11 cellular contexts compared by ENCODE assay signal in the genomic region with DNA sequence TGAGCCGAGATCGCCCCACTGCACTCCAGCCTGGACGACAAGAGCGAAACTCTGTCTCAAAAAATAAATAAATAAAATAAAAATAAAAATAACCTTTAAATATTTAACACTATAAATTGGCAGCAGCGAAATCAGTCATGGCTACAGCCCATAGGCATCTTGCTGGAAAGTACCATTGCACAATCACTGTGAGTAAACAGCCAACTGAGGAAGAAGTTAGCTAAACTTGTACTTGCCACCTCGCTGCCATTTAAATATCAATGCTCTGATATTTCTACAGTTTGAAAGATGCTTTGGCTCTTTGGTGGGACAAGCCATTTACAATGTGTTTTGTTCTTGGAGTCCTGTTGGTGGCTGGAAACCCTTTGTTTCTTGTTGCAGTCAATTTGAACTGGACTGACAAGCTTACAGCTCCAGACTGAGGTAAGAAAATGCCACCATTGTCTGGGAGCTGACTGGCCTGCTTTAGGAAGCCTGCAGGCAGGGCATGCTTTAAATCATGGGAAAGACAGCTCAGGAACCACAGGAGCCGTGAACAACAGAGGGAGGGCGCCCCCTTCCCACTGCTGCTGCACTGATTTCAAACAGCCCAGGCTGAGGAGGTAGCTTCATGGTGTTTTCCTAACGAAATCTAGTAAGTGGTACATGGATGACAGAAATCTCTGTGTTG.
A peak's percentile ranks its signal among the peaks of the same experiment; 100 is the strongest.
DNase-seq lines count a peak whose midpoint lies in the region; ATAC-seq, FAIRE-seq and TF ChIP-seq lines count a peak whose summit lies in the region.
"Had no signal": no experiment of that assay in that cellular context is flagged by ENCODE, and none has a peak within 500 bp of the region (broad histone marks: within the 10 kb centered on the region; RNA-seq: fewer than 3 reads in every experiment).

No MANE protein-coding gene starts in this region.

- no peak overlapping the region for H3K4me3 ChIP-seq in HUES48 (ENCODE audit: low read depth, low read length)
- H3K4me3 ChIP-seq in keratinocyte (ENCODE audit: control insufficient read depth in 2 of 3, extremely low read depth in 1 of 3, insufficient read depth in 2 of 3, low read depth in 1 of 3, low read length in 3 of 3) = no peak overlapping the region
- H3K4me3 ChIP-seq in osteoblast (ENCODE audit: insufficient read depth, low read length) = no peak overlapping the region
- H3K4me3 ChIP-seq: right lobe of liver had no signal

- no peaks in the 10 kb centered on the region for H3K9me3 ChIP-seq in HUES48 (ENCODE audit: control insufficient read depth, insufficient read depth, low read length)
- H3K9me3 ChIP-seq in keratinocyte (ENCODE audit: control insufficient read depth, low read depth, low read length) = no peaks in the 10 kb centered on the region
- H3K9me3 ChIP-seq in osteoblast (ENCODE audit: low read depth, low read length) = no peaks in the 10 kb centered on the region
- H3K9me3 ChIP-seq: right lobe of liver had no signal

- H3K27ac Mint-ChIP-seq in brain = peak overlapping the region; percentile 60 to 87 (median 84)

- H2AFZ ChIP-seq in keratinocyte (ENCODE audit: control insufficient read depth, low read length) (peak overlapping the region; percentile 73), osteoblast (ENCODE audit: low read length) (no peak overlapping the region)

- no peaks in the 10 kb centered on the region for H3K36me3 ChIP-seq in HUES48 (ENCODE audit: control insufficient read depth, insufficient read depth, low read length)
- no peaks in the 10 kb centered on the region for H3K36me3 ChIP-seq in keratinocyte (ENCODE audit: control insufficient read depth in 2 of 2, extremely low read depth in 1 of 2, insufficient read depth in 2 of 2, low read length in 2 of 2)
- H3K36me3 ChIP-seq in osteoblast (ENCODE audit: insufficient read depth, low read length) = peaks cover 3% of the 10 kb centered on the region
- H3K36me3 ChIP-seq: right lobe of liver had no signal

- ATAC-seq in HG03097 (IDR thresholded peaks at IDR 0.05; ENCODE audit: low FRiP score, unreplicated experiment) = no peak

- no peaks in the 10 kb centered on the region for H3K27me3 Mint-ChIP-seq in brain

- DNase-seq in keratinocyte (ENCODE audit: low read depth, low spot score) (no peak), DMS114 treated with DMSO at 0.1 percent for 48 hours (lab: John Stamatoyannopoulos, UW; ENCODE audit: unreplicated experiment) (no peak), osteoblast (ENCODE audit: insufficient read length, low spot score, missing footprints) (no peak), DMS153 treated with DMSO at 0.1 percent for 48 hours (lab: John Stamatoyannopoulos, UW; ENCODE audit: unreplicated experiment) (no peak)
- DNase-seq: DMS79 treated with DMSO at 0.1 percent for 48 hours, kidney glomerular epithelial cell, right lobe of liver had no signal

- no peak overlapping the region for H3K27ac ChIP-seq in C4-2B
- peak overlapping the region; percentile 69 for H3K27ac ChIP-seq in HUES48 (ENCODE audit: low read depth, low read length)
- peak overlapping the region; percentile 22 for H3K27ac ChIP-seq in keratinocyte (ENCODE audit: control insufficient read depth, insufficient read depth, low read length)
- no peak overlapping the region for H3K27ac ChIP-seq in osteoblast (ENCODE audit: low read depth, low read length)
- H3K27ac ChIP-seq: right lobe of liver had no signal

- no peaks in the 10 kb centered on the region for H3K36me3 Mint-ChIP-seq in brain

- H3K27me3 ChIP-seq in HUES48 (ENCODE audit: control insufficient read depth, insufficient read depth, low read length) = no peaks in the 10 kb centered on the region
- H3K27me3 ChIP-seq in keratinocyte (ENCODE audit: control insufficient read depth, extremely low read depth, insufficient read depth, low read length) = no peaks in the 10 kb centered on the region
- H3K27me3 ChIP-seq in osteoblast (ENCODE audit: insufficient read depth, low read length) = no peaks in the 10 kb centered on the region
- H3K27me3 ChIP-seq: right lobe of liver had no signal

- H3K9me3 Mint-ChIP-seq in brain = peaks cover 0 to 3% (median 0%) of the 10 kb centered on the region in 5 experiments

- peak; percentile 96 for FAIRE-seq in keratinocyte (lab: Jason Lieb, UNC)

- dilution Hi-C loops in keratinocyte (cut with MboI; ENCODE audit: extremely low pct_ligation_motif_present, low sequenced_read_pairs) = no loop called here

- H3K4me3 Mint-ChIP-seq in brain = peak overlapping the region in 1 of 5 experiments; percentile 34

- peaks cover 6% of the 10 kb centered on the region for H3K4me1 ChIP-seq in HUES48 (ENCODE audit: control insufficient read depth, insufficient read depth, low read length)
- peaks cover 7% of the 10 kb centered on the region for H3K4me1 ChIP-seq in keratinocyte (ENCODE audit: control insufficient read depth, extremely low read depth, insufficient read depth, low read length)
- H3K4me1 ChIP-seq in osteoblast (ENCODE audit: insufficient read depth, low read length) = no peaks in the 10 kb centered on the region
- H3K4me1 ChIP-seq: right lobe of liver had no signal

- H3K79me2 ChIP-seq in keratinocyte (ENCODE audit: control insufficient read depth, insufficient read depth, low read length) = no peaks in the 10 kb centered on the region
- H3K79me2 ChIP-seq in osteoblast (ENCODE audit: insufficient read depth, low read length) = no peaks in the 10 kb centered on the region

- H3K4me2 ChIP-seq in keratinocyte (ENCODE audit: control insufficient read depth, extremely low read depth, insufficient read depth, low read depth, low read length) (peak overlapping the region; percentile 8), osteoblast (ENCODE audit: insufficient read depth, low read length) (no peak overlapping the region)

- no peaks in the 10 kb centered on the region for H3K9me1 ChIP-seq in keratinocyte (ENCODE audit: control insufficient read depth, extremely low read depth, insufficient read depth, low read length)

- peaks cover 44% of the 10 kb centered on the region for H3K4me1 Mint-ChIP-seq in brain

- H3K9ac ChIP-seq in HUES48 (ENCODE audit: low read depth, low read length) (no peak overlapping the region), keratinocyte (ENCODE audit: control insufficient read depth, extremely low read depth, insufficient read depth, low read length) (no peak overlapping the region)

- TF ChIP-seq CTCF in C4-2B (conservative IDR thresholded peaks at IDR 0.05) (peak; percentile 17; the same call in 1 of the 2 replicates), brain (conservative IDR thresholded peaks at IDR 0.05) (no peak), keratinocyte (optimal IDR thresholded peaks at IDR 0.05 in 1 of 3, IDR thresholded peaks at IDR 0.05 in 1 of 3, conservative IDR thresholded peaks at IDR 0.05 in 1 of 3; ENCODE audit: extremely low read depth in 1 of 3, insufficient read depth in 2 of 3, low read length in 3 of 3) (peak; percentile 41 to 89 (median 63)), osteoblast (IDR thresholded peaks at IDR 0.05; ENCODE audit: extremely low read depth, low read depth, low read length) (no peak)

- H4K20me1 ChIP-seq in keratinocyte (ENCODE audit: control insufficient read depth, extremely low read depth, insufficient read depth, low read length) (no peaks in the 10 kb centered on the region), osteoblast (ENCODE audit: insufficient read depth, low read length) (no peaks in the 10 kb centered on the region)

Comparison
In these comparisons a context has a peak if more than half of its experiments do, and no peak if none do; other contexts are left out.
1. H3K27ac ChIP-seq: peak in HUES48 (single experiment) and keratinocyte (single experiment); none in C4-2B (single experiment) and osteoblast (single experiment).
2. CTCF ChIP-seq: peak in C4-2B (single experiment) and keratinocyte (3 of 3); none in brain (0 of 2) and osteoblast (single experiment).